In genomic region chr6:109094351-109095035, GRCh38 we compare ENCODE assay signal across 8 cellular contexts. TPM values are rescaled to one million over a fixed set of nuclear protein-coding genes. Genes with fewer than 3 reads are reported as not detected.
A peak's percentile ranks its signal among the peaks of the same experiment; 100 is the strongest.
DNase-seq lines count a peak whose midpoint lies in the region; ATAC-seq, FAIRE-seq and TF ChIP-seq lines count a peak whose summit lies in the region.

Gene SESN1, minus strand, starts transcription at chr6:109094846. Its CDS starts 773 bp downstream, at chr6:109094073.

- no peaks in the 10 kb centered on the region for H3K9me2 ChIP-seq in neural cell (ENCODE audit: insufficient read depth, low read length)

- H3K4me2 ChIP-seq in neural cell (ENCODE audit: low read length) = peak within 1 kb of the TSS; percentile 86

- H3K27me3 Mint-ChIP-seq in stimulated activated naive CD8-positive, alpha-beta T cell treated with anti-CD3 and anti-CD28 coated beads, Interleukin-15, amount 100 ng/mL, for 72 hours = no peaks in the 10 kb centered on the region

- no peak for TF ChIP-seq EP300 in neural cell (conservative IDR thresholded peaks at IDR 0.05; ENCODE audit: poor library complexity, severe bottlenecking)

- peaks cover 39% of the 10 kb centered on the region for H3K4me1 Mint-ChIP-seq in stimulated activated naive CD8-positive, alpha-beta T cell treated with anti-CD3 and anti-CD28 coated beads, Interleukin-15, amount 100 ng/mL, for 72 hours

- H3K9me3 ChIP-seq in ES-I3 (ENCODE audit: control insufficient read depth, insufficient read depth, low read length) (no peaks in the 10 kb centered on the region), neural cell (ENCODE audit: low read length) (no peaks in the 10 kb centered on the region)

- FAIRE-seq in H54 (lab: Jason Lieb, UNC) = no peak

- H3K9me3 Mint-ChIP-seq in stimulated activated naive CD8-positive, alpha-beta T cell treated with anti-CD3 and anti-CD28 coated beads, Interleukin-15, amount 100 ng/mL, for 72 hours = no peaks in the 10 kb centered on the region

- peaks cover 43% of the 10 kb centered on the region for H3K79me2 ChIP-seq in neural cell (replicated peaks; ENCODE audit: insufficient read depth, low read length)

- peaks cover 5% of the 10 kb centered on the region; the same call in 1 of the 2 replicates for H3K4me1 ChIP-seq in ES-I3 (ENCODE audit: insufficient read depth, low read length)

- no peaks in the 10 kb centered on the region for H4K20me1 ChIP-seq in neural cell (ENCODE audit: insufficient read depth)

- peak within 1 kb of the TSS; percentile 88 for H3K27ac ChIP-seq in neural cell (ENCODE audit: low read length)

- no peaks in the 10 kb centered on the region for H3K27me3 ChIP-seq in neural cell (ENCODE audit: insufficient read depth, low read depth, low read length)

- H3K4me3 Mint-ChIP-seq in stimulated activated naive CD8-positive, alpha-beta T cell treated with anti-CD3 and anti-CD28 coated beads, Interleukin-15, amount 100 ng/mL, for 72 hours = peak within 1 kb of the TSS; percentile 91 to 96

- TF ChIP-seq RAD21 in neural cell (conservative IDR thresholded peaks at IDR 0.05) = no peak

- peaks cover 6% of the 10 kb centered on the region for H3F3A ChIP-seq in neural cell (ENCODE audit: insufficient read depth, low read length, poor library complexity, severe bottlenecking)

- no peak for TF ChIP-seq CTCF in neural cell (IDR thresholded peaks at IDR 0.05; ENCODE audit: poor library complexity, severe bottlenecking)

- peak within 1 kb of the TSS; percentile 99 to 100 for H3K27ac Mint-ChIP-seq in stimulated activated naive CD8-positive, alpha-beta T cell treated with anti-CD3 and anti-CD28 coated beads, Interleukin-15, amount 100 ng/mL, for 72 hours

- H3K36me3 ChIP-seq in ES-I3 (ENCODE audit: insufficient read depth, low read length) (no peaks in the 10 kb centered on the region), neural cell (ENCODE audit: insufficient read depth, low read length) (no peaks in the 10 kb centered on the region)

- peak; percentile 29 for DNase-seq in H54 (ENCODE audit: insufficient read length, low spot score)
- DNase-seq in LoVo (ENCODE audit: low spot score) = peak; percentile 89
- DNase-seq in SHP77 treated with DMSO at 0.1 percent for 48 hours (lab: John Stamatoyannopoulos, UW) = peak; percentile 75
- DNase-seq in activated effector memory CD4-positive, alpha-beta T cell treated with anti-CD3 and anti-CD28 coated beads, Interleukin-2, amount 50 U/mL, for 16 hours = peak; percentile 94
- peak; percentile 86 for DNase-seq in fibroblast of the conjunctiva (ENCODE audit: low read depth)
- peak; percentile 96 to 97 for DNase-seq in stimulated activated naive CD8-positive, alpha-beta T cell treated with anti-CD3 and anti-CD28 coated beads, Interleukin-15, amount 100 ng/mL, for 72 hours

- peak within 1 kb of the TSS; percentile 86 for H3K4me3 ChIP-seq in neural cell (ENCODE audit: low read length)

- H2AFZ ChIP-seq in neural cell (ENCODE audit: low read depth, low read length) = peak within 1 kb of the TSS; percentile 90

- H3K9ac ChIP-seq in ES-I3 (ENCODE audit: low read depth, low read length) (peak within 1 kb of the TSS; percentile 94), neural cell (ENCODE audit: low read length) (peak within 1 kb of the TSS; percentile 83)

- ATAC-seq in stimulated activated naive CD8-positive, alpha-beta T cell treated with anti-CD3 and anti-CD28 coated beads, Interleukin-15, amount 100 ng/mL, for 72 hours = peak; percentile 89

- peak; percentile 86 for TF ChIP-seq POLR2A in H54 (IDR thresholded peaks at IDR 0.05; ENCODE audit: low read depth, low read length)

TF ChIP-seq in neural cell, 6 proteins besides CTCF, POLR2A, EP300 and RAD21:
- TF ChIP-seq TAF1 (IDR thresholded peaks at IDR 0.05; ENCODE audit: low read depth) (peak; percentile 8), EZH2 (IDR thresholded peaks at IDR 0.05; ENCODE audit: borderline replicate concordance, insufficient read depth, low read length, poor library complexity, severe bottlenecking) (no peak)
TF ChIP-seq in neural cell: peak in this region for 1.

RNA-seq across cellular contexts. Expression of gene SESN1, which starts in this region (rescaled TPM):
- polyA plus RNA-seq in neural cell = 46.4 and 49.4 TPM in 2 replicates
- polyA minus RNA-seq in neural cell = 46.0 and 49.3 TPM in 2 replicates

Comparison
In these comparisons a context has a peak if more than half of its experiments do, and no peak if none do; other contexts are left out.
1. Peak in every context shown above with its lines: DNase-seq, ATAC-seq, H3K4me3 ChIP-seq and H3K27ac ChIP-seq.
2. DNase-seq: peak in every context shown above with its lines; median percentile 96 in stimulated activated naive CD8-positive, alpha-beta T cell treated with anti-CD3 and anti-CD28 coated beads, Interleukin-15, amount 100 ng/mL, for 72 hours; 94 in activated effector memory CD4-positive, alpha-beta T cell treated with anti-CD3 and anti-CD28 coated beads, Interleukin-2, amount 50 U/mL, for 16 hours; 89 in LoVo; 86 in fibroblast of the conjunctiva; 75 in SHP77 treated with DMSO at 0.1 percent for 48 hours; 29 in H54.